22 cellular contexts compared by ENCODE assay signal in the genomic region with DNA sequence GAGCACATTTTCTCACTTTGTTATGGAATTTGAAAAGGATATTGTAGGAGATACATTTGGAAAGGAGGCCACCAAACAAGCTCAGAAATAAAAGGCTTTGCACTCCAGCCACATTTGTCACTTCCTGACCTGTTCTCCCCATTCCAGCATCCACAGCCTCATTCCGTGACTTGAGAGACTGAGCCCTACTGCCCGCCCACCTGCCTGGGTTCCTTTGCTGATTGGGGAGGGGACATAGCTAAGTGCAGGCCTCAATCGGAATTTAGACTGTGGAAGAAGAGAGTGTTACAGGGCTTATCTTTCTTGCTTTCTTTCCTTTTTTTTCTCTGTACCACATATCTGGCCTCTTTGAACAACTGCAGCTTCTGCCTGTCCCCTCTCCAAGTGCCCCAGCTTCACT.
DNase-seq lines count a peak whose midpoint lies in the region; ATAC-seq, FAIRE-seq and TF ChIP-seq lines count a peak whose summit lies in the region.
"Had no signal": no experiment of that assay in that cellular context is flagged by ENCODE, and none has a peak within 500 bp of the region (broad histone marks: within the 10 kb centered on the region; RNA-seq: fewer than 3 reads in every experiment).

No MANE protein-coding gene starts in this region.

- POLR2A ChIA-PET in H1 (lab: Charles Lee; ENCODE audit: partially characterized antibody): interaction anchor here (1.0 kb wide), 1 partner anchor 9 kb away, joined by 3 read pairs; no protein-coding TSS in a partner anchor

- no peak for TF ChIP-seq RAD21 in H1 (IDR thresholded peaks at IDR 0.05 in 1 of 2, conservative IDR thresholded peaks at IDR 0.05 in 1 of 2; ENCODE audit: low read depth in 2 of 2, low read length in 2 of 2)

- no peak overlapping the region for H3T11ph ChIP-seq in H9 (ENCODE audit: low read length)

- DNase-seq in H9 (no peak), H1 (ENCODE audit: low read depth in 1 of 2, low spot score in 2 of 2) (no peak), left kidney (ENCODE audit: low read depth, low spot score) (peak; percentile 21), smooth muscle cell (lab: John Stamatoyannopoulos, UW; ENCODE audit: unreplicated experiment) (no peak), NCI-H226 (no peak)
- DNase-seq in activated T-cell treated with anti-CD3 and anti-CD28 coated beads, Interleukin-2, amount 50 U/mL, for 1 hour: no peak
- DNase-seq: CD4-positive, CD25-positive, alpha-beta regulatory T cell; DND-41; H7; HFFc6; MG63; NCI-H1048; NCI-H1417 treated with DMSO at 0.1 percent for 48 hours; NCI-H187; NCI-H2107; NCI-H510A; NCI-H748 treated with DMSO at 0.1 percent for 48 hours had no signal

- H2BK12ac ChIP-seq in H9 (ENCODE audit: insufficient read length, low read depth, low read length) (no peak overlapping the region), H1 (ENCODE audit: low read depth, low read length) (no peak overlapping the region)

- H3K18ac ChIP-seq in H9 (ENCODE audit: insufficient read length, low read depth, low read length): no peak overlapping the region
- H3K18ac ChIP-seq in H1 (ENCODE audit: extremely low read depth, low read length): no peak overlapping the region

- peaks cover 6 to 8% of the 10 kb centered on the region in 2 experiments for H3K9me3 Mint-ChIP-seq in H9

- no peaks in the 10 kb centered on the region for H3K23me2 ChIP-seq in H9 (ENCODE audit: insufficient read length, low read depth, low read length, poor library complexity, severe bottlenecking)
- H3K23me2 ChIP-seq in H1 (ENCODE audit: low read depth, low read length): no peaks in the 10 kb centered on the region

- no peak for FAIRE-seq in H1 (lab: Jason Lieb, UNC)
- FAIRE-seq: GM12892, GM18507 had no signal

- no peak overlapping the region for H3K23ac ChIP-seq in H9 (ENCODE audit: insufficient read length, low read depth, low read length)
- H3K23ac ChIP-seq in H1 (ENCODE audit: insufficient read length): no peak overlapping the region

- H3K4ac ChIP-seq in H9 (ENCODE audit: low read depth, low read length) (no peak overlapping the region), H1 (replicated peaks; ENCODE audit: insufficient read length, low read depth, low read length) (no peak overlapping the region)

- no peak overlapping the region for H2BK120ac ChIP-seq in H9 (ENCODE audit: low read depth, low read length, poor library complexity, severe bottlenecking)
- H2BK120ac ChIP-seq in H1 (replicated peaks; ENCODE audit: low read depth, low read length): no peak overlapping the region

- H3K27me3 ChIP-seq in H9 (ENCODE audit: insufficient read depth, low read length) (no peaks in the 10 kb centered on the region), H1 (replicated peaks in 1 of 4; ENCODE audit: control insufficient read depth in 3 of 4, extremely low read depth in 1 of 4, insufficient read depth in 3 of 4, low read length in 3 of 4) (no peaks in the 10 kb centered on the region), smooth muscle cell (ENCODE audit: low read depth) (no peaks in the 10 kb centered on the region)
- H3K27me3 ChIP-seq: MG63 had no signal

- peaks cover 4% of the 10 kb centered on the region in 2 experiments; a peak in 3 of 4 replicates for H3K4me1 Mint-ChIP-seq in H9
- H3K4me1 Mint-ChIP-seq: CD4-positive, CD25-positive, alpha-beta regulatory T cell had no signal

- H3K27ac Mint-ChIP-seq in H9: no peak overlapping the region
- H3K27ac Mint-ChIP-seq: CD4-positive, CD25-positive, alpha-beta regulatory T cell; HFFc6 had no signal

- H3K4me1 ChIP-seq in H9 (ENCODE audit: insufficient read depth, low read length): no peaks in the 10 kb centered on the region
- peaks cover 0 to 3% (median 0%) of the 10 kb centered on the region in 4 experiments; a peak in 2 of 7 replicates for H3K4me1 ChIP-seq in H1 (replicated peaks in 1 of 4; ENCODE audit: control insufficient read depth in 3 of 4, insufficient read depth in 4 of 4, low read length in 3 of 4)
- peaks cover 4% of the 10 kb centered on the region for H3K4me1 ChIP-seq in smooth muscle cell (ENCODE audit: low read depth)

- H4K20me1 ChIP-seq in H9 (ENCODE audit: control insufficient read depth, insufficient read depth, insufficient read length) (no peaks in the 10 kb centered on the region), H1 (replicated peaks in 1 of 2; ENCODE audit: control insufficient read depth in 1 of 2, insufficient read depth in 2 of 2, low read length in 2 of 2) (no peaks in the 10 kb centered on the region), smooth muscle cell (ENCODE audit: low read depth) (no peaks in the 10 kb centered on the region)

- TF ChIP-seq CTCF in H9 (conservative IDR thresholded peaks at IDR 0.05): no peak
- TF ChIP-seq CTCF in H1 (IDR thresholded peaks at IDR 0.05; ENCODE audit: control extremely low read depth in 1 of 3, insufficient read depth in 1 of 3, low read depth in 1 of 3, low read length in 3 of 3): no peak
- TF ChIP-seq CTCF in smooth muscle cell (IDR thresholded peaks at IDR 0.05; ENCODE audit: borderline replicate concordance, insufficient read depth, poor library complexity, severe bottlenecking): no peak

- peaks cover 2% of the 10 kb centered on the region; the same call in 1 of the 2 replicates for H3K27me3 Mint-ChIP-seq in H9 (ENCODE audit: low read depth)
- H3K27me3 Mint-ChIP-seq: CD4-positive, CD25-positive, alpha-beta regulatory T cell had no signal

- H2BK5ac ChIP-seq in H9 (ENCODE audit: insufficient read length, low read length) (no peak overlapping the region), H1 (ENCODE audit: low read depth, low read length) (no peak overlapping the region)

- no peak overlapping the region for H4K91ac ChIP-seq in H9 (ENCODE audit: insufficient read length, low read depth, low read length)
- no peak overlapping the region for H4K91ac ChIP-seq in H1 (replicated peaks; ENCODE audit: insufficient read length, low read length)

- H4K8ac ChIP-seq in H9 (replicated peaks; ENCODE audit: insufficient read length, low read depth, low read length) (no peak overlapping the region), H1 (ENCODE audit: extremely low read depth, insufficient read depth, low read length) (no peak overlapping the region)

- H3F3A ChIP-seq in smooth muscle cell (ENCODE audit: low read depth): no peaks in the 10 kb centered on the region

- no peak overlapping the region for H4K5ac ChIP-seq in H9 (ENCODE audit: insufficient read length, low read depth, low read length)
- no peak overlapping the region for H4K5ac ChIP-seq in H1 (ENCODE audit: insufficient read length, low read depth, low read length)

- H3K4me2 ChIP-seq in H9 (ENCODE audit: insufficient read depth, insufficient read length, low read length) (no peak overlapping the region), H1 (ENCODE audit: insufficient read depth in 1 of 2, low read depth in 2 of 2, low read length in 2 of 2) (no peak overlapping the region), smooth muscle cell (peak overlapping the region; percentile 26)

- TF ChIP-seq POLR2A in H1 (IDR thresholded peaks at IDR 0.05; ENCODE audit: control extremely low read depth in 1 of 2, low read depth in 2 of 2, low read length in 2 of 2): no peak

- ATAC-seq in GM21825 (IDR thresholded peaks at IDR 0.05; ENCODE audit: unreplicated experiment): no peak
- ATAC-seq: Panc1, SK-N-SH treated with all-trans-retinoic acid at 6 μM for 48 hours had no signal

- H2BK20ac ChIP-seq in H9 (ENCODE audit: low read depth, low read length, poor library complexity, severe bottlenecking) (no peak overlapping the region), H1 (ENCODE audit: low read length) (no peak overlapping the region)

- CTCF ChIA-PET in H1 (lab: Charles Lee; ENCODE audit: partially characterized antibody): interaction anchor here (1.0 to 2.9 kb wide), 6 partner anchors 12 to 30 kb away, joined by 3 to 8 read pairs (median 3); no protein-coding TSS in a partner anchor

- TF ChIP-seq EP300 in H1 (IDR thresholded peaks at IDR 0.05; ENCODE audit: borderline replicate concordance in 1 of 2, low read depth in 2 of 2, low read length in 2 of 2): no peak

- H2AFZ ChIP-seq in H9 (ENCODE audit: low read length): peak overlapping the region; percentile 32
- peak overlapping the region; percentile 76; the same call in 1 of the 2 replicates for H2AFZ ChIP-seq in H1 (ENCODE audit: low read length)
- H2AFZ ChIP-seq in smooth muscle cell (ENCODE audit: low read depth): peak overlapping the region; percentile 17

- no peak overlapping the region for H2AK5ac ChIP-seq in H9 (ENCODE audit: insufficient read length, low read length)
- H2AK5ac ChIP-seq in H1 (ENCODE audit: low read depth, low read length): no peak overlapping the region

- H3K4me3 ChIP-seq in H1 (ENCODE audit: extremely low read depth in 1 of 4, insufficient read depth in 2 of 4, low read depth in 3 of 4, low read length in 4 of 4) (no peak overlapping the region), smooth muscle cell (no peak overlapping the region)
- H3K4me3 ChIP-seq: MG63 had no signal

- no peak overlapping the region for H3K27ac ChIP-seq in H9 (ENCODE audit: insufficient read length, low read depth, low read length)
- no peak overlapping the region for H3K27ac ChIP-seq in H1 (ENCODE audit: low read depth, low read length)
- no peak overlapping the region for H3K27ac ChIP-seq in smooth muscle cell (ENCODE audit: low read depth)

- WGBS in H9 (ENCODE audit: extremely low coverage, insufficient read length, low lambda C conversion rate): no CpG with 5 or more reads among the region's 3 CpGs
- 79% methylated on average over 3 of the region's 3 CpGs; no CpG with 5 or more reads in 1 of the 2 experiments for WGBS in H1 (ENCODE audit: extremely low coverage in 1 of 2, insufficient coverage in 1 of 2, insufficient read length in 1 of 2, insufficient replicate concordance in 2 of 2, low coverage in 1 of 2, low lambda C conversion rate in 2 of 2, missing lambda C conversion rate in 1 of 2), 2 experiments
- 55% methylated on average over 3 of the region's 3 CpGs for WGBS in smooth muscle cell (ENCODE audit: low lambda C conversion rate)

- H3K36me3 Mint-ChIP-seq in H9 (ENCODE audit: insufficient read depth in 1 of 3, low read depth in 3 of 3): peaks cover 0 to 7% (median 2%) of the 10 kb centered on the region in 3 experiments; a peak in 2 of 7 replicates
- H3K36me3 Mint-ChIP-seq: CD4-positive, CD25-positive, alpha-beta regulatory T cell had no signal

- H3K14ac ChIP-seq in H9 (ENCODE audit: insufficient read depth, low read length) (no peak overlapping the region), H1 (ENCODE audit: insufficient read length) (no peak overlapping the region)

- no peaks in the 10 kb centered on the region for H3K36me3 ChIP-seq in H1 (ENCODE audit: control insufficient read depth in 2 of 4, insufficient read depth in 4 of 4, low read length in 3 of 4)
- no peaks in the 10 kb centered on the region for H3K36me3 ChIP-seq in smooth muscle cell (ENCODE audit: low read depth)
- H3K36me3 ChIP-seq: MG63 had no signal

- no peaks in the 10 kb centered on the region for H3K79me1 ChIP-seq in H9 (ENCODE audit: insufficient read depth, low read depth, low read length, poor library complexity, severe bottlenecking)
- H3K79me1 ChIP-seq in H1 (ENCODE audit: low read depth, low read length): no peaks in the 10 kb centered on the region

- H3K79me2 ChIP-seq in H9 (ENCODE audit: insufficient read depth, low read length) (no peaks in the 10 kb centered on the region), H1 (ENCODE audit: control insufficient read depth in 1 of 2, insufficient read depth in 2 of 2, low read length in 2 of 2) (no peaks in the 10 kb centered on the region), smooth muscle cell (ENCODE audit: low read depth) (no peaks in the 10 kb centered on the region)

- no peak overlapping the region for H3K4me3 Mint-ChIP-seq in H9
- H3K4me3 Mint-ChIP-seq: CD4-positive, CD25-positive, alpha-beta regulatory T cell; HFFc6 had no signal

- H2BK15ac ChIP-seq in H9 (ENCODE audit: low read depth, low read length): no peak overlapping the region
- no peak overlapping the region for H2BK15ac ChIP-seq in H1 (ENCODE audit: low read length)

- H3K56ac ChIP-seq in H9 (ENCODE audit: insufficient read length, low read depth, low read length): no peak overlapping the region
- no peak overlapping the region for H3K56ac ChIP-seq in H1 (replicated peaks; ENCODE audit: insufficient read length, low read depth, low read length)

- H3K9ac ChIP-seq in H9 (ENCODE audit: extremely low read depth, insufficient read length, low read length) (no peak overlapping the region), H1 (replicated peaks in 1 of 4; ENCODE audit: extremely low read depth in 1 of 4, low read depth in 3 of 4, low read length in 3 of 4) (no peak overlapping the region), smooth muscle cell (ENCODE audit: low read depth) (no peak overlapping the region)

- no peaks in the 10 kb centered on the region for H3K9me3 ChIP-seq in H9 (ENCODE audit: control insufficient read depth, low read depth, low read length)
- H3K9me3 ChIP-seq in H1 (ENCODE audit: insufficient read depth in 2 of 2, low read depth in 1 of 2, low read length in 1 of 2): no peaks in the 10 kb centered on the region
- H3K9me3 ChIP-seq in smooth muscle cell (replicated peaks; ENCODE audit: low read depth): no peaks in the 10 kb centered on the region
- H3K9me3 ChIP-seq: MG63 had no signal

Comparison
In these comparisons a context has a peak if more than half of its experiments do, and no peak if none do; other contexts are left out.
1. H2AFZ ChIP-seq: peak in every context shown above with its lines; median percentile 76 in H1; 32 in H9; 17 in smooth muscle cell.